ENCODE assay signal across 8 cellular contexts in the genomic region with DNA sequence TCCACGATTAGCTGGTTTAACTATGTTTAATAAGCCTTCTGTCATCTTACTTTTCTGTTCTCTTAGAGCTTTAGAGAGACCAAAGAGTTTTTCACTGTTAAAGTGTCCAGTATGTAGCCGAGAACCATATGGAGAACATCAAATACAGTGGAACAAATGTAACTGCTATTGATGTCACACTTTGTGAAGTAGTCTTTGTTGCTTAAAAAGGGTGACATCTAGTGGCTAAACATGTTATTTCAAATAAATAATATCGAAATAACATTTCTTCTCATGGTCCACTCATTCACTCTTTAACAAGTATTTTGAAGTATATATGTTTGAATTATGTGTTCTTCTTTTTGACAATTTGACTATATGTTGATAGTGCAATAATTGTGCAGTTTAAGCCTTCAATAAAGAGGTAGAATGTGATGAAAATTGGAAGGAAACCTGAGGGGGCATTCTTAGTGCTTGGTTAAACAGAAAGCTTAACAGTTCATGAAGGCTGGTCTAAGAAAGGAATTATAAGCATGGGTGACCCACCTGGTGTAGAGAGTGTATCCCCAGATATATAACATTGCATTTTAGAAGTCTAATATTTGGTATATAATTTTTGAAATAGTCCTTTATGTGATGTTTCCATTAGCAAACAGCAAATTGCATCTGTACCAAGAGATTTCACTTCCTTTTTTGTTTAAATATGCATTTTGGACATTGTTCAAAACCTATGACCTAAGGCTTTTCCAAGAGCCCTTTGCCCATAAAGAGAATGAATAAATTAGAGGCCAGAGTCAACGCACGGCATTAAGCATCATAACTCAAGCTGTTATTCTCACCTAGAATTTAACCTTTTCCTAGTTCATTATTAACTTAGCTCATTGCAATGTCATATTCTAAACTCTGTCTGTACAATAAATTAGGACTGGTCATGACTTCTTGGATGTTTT.
DNase-seq lines count a peak whose midpoint lies in the region; ATAC-seq and TF ChIP-seq lines count a peak whose summit lies in the region.

No MANE protein-coding gene starts in this region.

- no peaks in the 10 kb centered on the region for H3K9me3 ChIP-seq in body of pancreas

- H3K4me3 ChIP-seq in AG09309 (ENCODE audit: control insufficient read depth, low read depth, low read length) = no peak overlapping the region
- H3K4me3 ChIP-seq in body of pancreas = no peak overlapping the region

- no peak for TF ChIP-seq POLR2A in body of pancreas (IDR thresholded peaks at IDR 0.05)

- ATAC-seq in HG02852 (IDR thresholded peaks at IDR 0.05; ENCODE audit: unreplicated experiment) (peak; percentile 69), body of pancreas (peak; percentile 24), HG03469 (IDR thresholded peaks at IDR 0.05; ENCODE audit: unreplicated experiment) (no peak)

- no peaks in the 10 kb centered on the region for H3K4me1 ChIP-seq in body of pancreas

- no peaks in the 10 kb centered on the region for H3K36me3 ChIP-seq in body of pancreas (replicated peaks in 1 of 2; ENCODE audit: insufficient read depth in 1 of 2, low read depth in 2 of 2)

- intact Hi-C loops in body of pancreas (cut with DNase I) = no loop called here

- H3K27me3 ChIP-seq in body of pancreas = no peaks in the 10 kb centered on the region

- H3K27ac ChIP-seq in body of pancreas = no peak overlapping the region

- TF ChIP-seq CTCF in AG09309 (IDR thresholded peaks at IDR 0.05; ENCODE audit: control insufficient read depth, insufficient read depth, low read depth, low read length, missing control alignments) (peak; percentile 34), GM13977 (IDR thresholded peaks at IDR 0.05; ENCODE audit: extremely low read depth, insufficient read depth, missing control alignments) (peak; percentile 44), body of pancreas (IDR thresholded peaks at IDR 0.05) (peak; percentile 12 to 56 (median 45))

- in situ Hi-C loops in GM13977 (cut with MboI; ENCODE audit: low pct_unique_long_range_greater_than_20kb, low sequenced_read_pairs, unreplicated experiment) = loop anchor here (25.0 kb wide), 1 partner anchor 302 kb away; no protein-coding TSS in a partner anchor

- 29 to 30% methylated on average over 5 of the region's 5 CpGs for WGBS in body of pancreas, 2 donors

- DNase-seq in AG09309 (ENCODE audit: low read depth) (no peak), GM13977 (ENCODE audit: low spot score) (peak; percentile 5), NCI-H2171 (lab: John Stamatoyannopoulos, UW) (peak; percentile 12), body of pancreas (no peak), medulla oblongata (ENCODE audit: extremely low spot score) (peak; percentile 55)
- no peak for DNase-seq in activated CD4-positive, alpha-beta T cell treated with anti-CD3 and anti-CD28 coated beads for 1 hour

Comparison
In these comparisons a context has a peak if more than half of its experiments do, and no peak if none do; other contexts are left out.
1. DNase-seq: peak in GM13977 (single experiment), NCI-H2171 (single experiment) and medulla oblongata (single experiment); none in AG09309 (single experiment), body of pancreas (0 of 4) and activated CD4-positive, alpha-beta T cell treated with anti-CD3 and anti-CD28 coated beads for 1 hour (single experiment).
2. Peak in every context shown above with its lines, with median percentiles within 50 percentile points of each other: CTCF ChIP-seq.